In genomic region chr18:24014062-24014985, GRCh38 we compare ENCODE assay signal across 8 cellular contexts. TPM values are rescaled to one million over a fixed set of nuclear protein-coding genes. Genes with fewer than 3 reads are reported as not detected.
DNase-seq lines count a peak whose midpoint lies in the region; ATAC-seq and TF ChIP-seq lines count a peak whose summit lies in the region.

TSS of gene TTC39C (plus strand) at chr18:24014754. CDS start at chr18:24014872, 118 bp downstream.

- H2AFZ ChIP-seq in SU-DHL-6 (ENCODE audit: low read depth, low read length, severe bottlenecking), result peak within 1 kb of the TSS; percentile 88

- no peaks in the 10 kb centered on the region for H3K9me2 ChIP-seq in SU-DHL-6 (replicated peaks; ENCODE audit: insufficient read depth, low read length)

- H3K4me2 ChIP-seq in SU-DHL-6 (ENCODE audit: low read depth, low read length, poor library complexity, severe bottlenecking), result peak within 1 kb of the TSS; percentile 71

- H3K27me3 Mint-ChIP-seq in activated naive CD8-positive, alpha-beta T cell treated with anti-CD3 and anti-CD28 coated beads, Interleukin-2, amount 10 ng/mL, durations not matched to agents 7 days and 5 days, result no peaks in the 10 kb centered on the region

- H3K9me3 Mint-ChIP-seq in activated naive CD8-positive, alpha-beta T cell treated with anti-CD3 and anti-CD28 coated beads, Interleukin-2, amount 10 ng/mL, durations not matched to agents 7 days and 5 days, result no peaks in the 10 kb centered on the region

- no peak for TF ChIP-seq POLR2A in prostate gland (IDR thresholded peaks at IDR 0.05)

- WGBS in heart right ventricle, 2 donors, result 0 to 1% methylated on average over 99 to 118 of the region's 118 CpGs
- WGBS in prostate gland, result under 1% methylated on average over 83 of the region's 118 CpGs

- peak within 1 kb of the TSS; percentile 86 for H3K4me3 Mint-ChIP-seq in activated naive CD8-positive, alpha-beta T cell treated with anti-CD3 and anti-CD28 coated beads, Interleukin-2, amount 10 ng/mL, durations not matched to agents 7 days and 5 days

- H3K4me3 ChIP-seq in SU-DHL-6 (ENCODE audit: insufficient read depth, low read length, poor library complexity, severe bottlenecking), result peak within 1 kb of the TSS; percentile 65
- peak within 1 kb of the TSS; percentile 57 to 95 (median 86) for H3K4me3 ChIP-seq in heart right ventricle
- peak within 1 kb of the TSS; percentile 72 to 87 for H3K4me3 ChIP-seq in prostate gland

- H3K4me1 Mint-ChIP-seq in activated naive CD8-positive, alpha-beta T cell treated with anti-CD3 and anti-CD28 coated beads, Interleukin-2, amount 10 ng/mL, durations not matched to agents 7 days and 5 days, result peaks cover 65% of the 10 kb centered on the region

- H3K36me3 ChIP-seq in SU-DHL-6 (ENCODE audit: low read length) (no peaks in the 10 kb centered on the region), heart right ventricle (no peaks in the 10 kb centered on the region), prostate gland (no peaks in the 10 kb centered on the region)

- DNase-seq in COLO829 (ENCODE audit: low spot score) (peak; percentile 28), KG1 (lab: John Stamatoyannopoulos, UW) (peak; percentile 62), heart right ventricle (peak; percentile 66 to 69), prostate gland (ENCODE audit: low spot score) (peak; percentile 54), ureter (ENCODE audit: low spot score) (peak; percentile 81)
- peak; percentile 88 for DNase-seq in activated naive CD8-positive, alpha-beta T cell treated with anti-CD3 and anti-CD28 coated beads, Interleukin-2, amount 10 ng/mL, durations not matched to agents 7 days and 5 days

- no peaks in the 10 kb centered on the region for H3K27me3 ChIP-seq in SU-DHL-6 (ENCODE audit: low read length)
- H3K27me3 ChIP-seq in heart right ventricle, result no peaks in the 10 kb centered on the region
- H3K27me3 ChIP-seq in prostate gland (replicated peaks; ENCODE audit: insufficient read depth), result no peaks in the 10 kb centered on the region

- POLR2A ChIA-PET in activated naive CD8-positive, alpha-beta T cell treated with anti-CD3 and anti-CD28 coated beads, Interleukin-2, amount 10 ng/mL, durations not matched to agents 7 days and 5 days (lab: Charles Lee), result interaction anchor here (0.7 to 2.0 kb wide), 13 partner anchors 21 to 194 kb away, joined by 3 to 7 read pairs (median 4); no protein-coding TSS in a partner anchor

- H3K9me3 ChIP-seq in SU-DHL-6 (ENCODE audit: insufficient read depth, low read length) (no peaks in the 10 kb centered on the region), heart right ventricle (no peaks in the 10 kb centered on the region), prostate gland (no peaks in the 10 kb centered on the region)

- intact Hi-C loops in heart right ventricle (cut with DNase I) (loop anchor here in 1 of 10 donors (10.0 kb wide), 1 partner anchor 100 kb away; no protein-coding TSS in a partner anchor), prostate gland (cut with DNase I) (loop anchor here (5.0 kb wide), 1 partner anchor 87 kb away; no protein-coding TSS in a partner anchor)

- H4K20me1 ChIP-seq in SU-DHL-6 (ENCODE audit: low read depth, low read length), result peaks cover 10% of the 10 kb centered on the region; the same call in 1 of the 2 replicates

- peaks cover 0 to 81% (median 10%) of the 10 kb centered on the region in 9 donors for H3K4me1 ChIP-seq in heart right ventricle
- H3K4me1 ChIP-seq in prostate gland (replicated peaks), result no peaks in the 10 kb centered on the region

- peaks cover 14% of the 10 kb centered on the region for H3K36me3 Mint-ChIP-seq in activated naive CD8-positive, alpha-beta T cell treated with anti-CD3 and anti-CD28 coated beads, Interleukin-2, amount 10 ng/mL, durations not matched to agents 7 days and 5 days

- H3K27ac Mint-ChIP-seq in activated naive CD8-positive, alpha-beta T cell treated with anti-CD3 and anti-CD28 coated beads, Interleukin-2, amount 10 ng/mL, durations not matched to agents 7 days and 5 days, result peak within 1 kb of the TSS; percentile 92

- peak within 1 kb of the TSS; percentile 58 for H3K9ac ChIP-seq in SU-DHL-6 (ENCODE audit: low read length)

- ATAC-seq in GM21447 (IDR thresholded peaks at IDR 0.05; ENCODE audit: unreplicated experiment) (peak; percentile 30), heart right ventricle (peak; percentile 72 to 90 (median 84))
- ATAC-seq in activated naive CD8-positive, alpha-beta T cell treated with anti-CD3 and anti-CD28 coated beads, Interleukin-2, amount 10 ng/mL, durations not matched to agents 7 days and 5 days (ENCODE audit: low read depth), result peak; percentile 70

- H3F3A ChIP-seq in SU-DHL-6 (ENCODE audit: insufficient read depth), result peaks cover 29% of the 10 kb centered on the region

- H3K79me2 ChIP-seq in SU-DHL-6 (ENCODE audit: insufficient read depth, low read length), result no peaks in the 10 kb centered on the region

- H3K27ac ChIP-seq in SU-DHL-6 (ENCODE audit: low read depth, low read length) (no peak within 1 kb of the TSS), heart right ventricle (peak within 1 kb of the TSS; percentile 35 to 94 (median 80)), prostate gland (peak within 1 kb of the TSS; percentile 82 to 86)

- TF ChIP-seq CTCF in SU-DHL-6 (IDR thresholded peaks at IDR 0.05; ENCODE audit: insufficient read depth, low read length, poor library complexity, severe bottlenecking) (no peak), heart right ventricle (IDR thresholded peaks at IDR 0.05) (no peak), prostate gland (IDR thresholded peaks at IDR 0.05) (no peak)

RNA-seq across cellular contexts. Expression of gene TTC39C, which starts in this region (rescaled TPM):
- 10 to 100 TPM; 84.0 to 95.1 TPM for total RNA-seq in activated naive CD8-positive, alpha-beta T cell treated with anti-CD3 and anti-CD28 coated beads, Interleukin-2, amount 10 ng/mL, durations not matched to agents 7 days and 5 days
- total RNA-seq in heart right ventricle (1 to 10 TPM; 3.5 to 8.1 (median 5.2) TPM), prostate gland (10 to 100 TPM; 31.2 to 40.0 TPM), ureter (33.2 TPM)
- 1 to 10 TPM; 3.5 to 6.4 TPM for polyA plus RNA-seq in heart right ventricle

Comparison
In these comparisons a context has a peak if more than half of its experiments do, and no peak if none do; other contexts are left out.
1. DNase-seq: peak in every context shown above with its lines; median percentile 88 in activated naive CD8-positive, alpha-beta T cell treated with anti-CD3 and anti-CD28 coated beads, Interleukin-2, amount 10 ng/mL, durations not matched to agents 7 days and 5 days; 81 in ureter; 68 in heart right ventricle; 62 in KG1; 54 in prostate gland; 28 in COLO829.
2. ATAC-seq: peak in every context shown above with its lines; median percentile 84 in heart right ventricle; 70 in activated naive CD8-positive, alpha-beta T cell treated with anti-CD3 and anti-CD28 coated beads, Interleukin-2, amount 10 ng/mL, durations not matched to agents 7 days and 5 days; 30 in GM21447.